ENCODE assay signal across 1 cellular context in genomic region chr17:53818894-53819293, GRCh38.
TF ChIP-seq lines count a peak whose summit lies in the region.

No MANE protein-coding gene starts in this region.

TF ChIP-seq in SK-N-SH treated with all-trans-retinoic acid at 6 μM for 48 hours, 23 proteins besides CTCF, POLR2A, EP300 and RAD21 (continued from another document):
- TF ChIP-seq TSHZ2 (CRISPR knock-in tag; IDR thresholded peaks at IDR 0.05): no peak
- no peak for TF ChIP-seq OSR1 (CRISPR knock-in tag; IDR thresholded peaks at IDR 0.05)
- no peak for TF ChIP-seq ESRRG (CRISPR knock-in tag; IDR thresholded peaks at IDR 0.05)
- TF ChIP-seq GLIS3 (CRISPR knock-in tag; IDR thresholded peaks at IDR 0.05): no peak
- TF ChIP-seq TCF4 (CRISPR knock-in tag; IDR thresholded peaks at IDR 0.05; ENCODE audit: borderline replicate concordance): no peak
- no peak for TF ChIP-seq CSDC2 (CRISPR knock-in tag; IDR thresholded peaks at IDR 0.05)
- TF ChIP-seq ZFP30 (CRISPR knock-in tag; IDR thresholded peaks at IDR 0.05): no peak
- no peak for TF ChIP-seq BACH2 (CRISPR knock-in tag; IDR thresholded peaks at IDR 0.05; ENCODE audit: borderline replicate concordance)
- TF ChIP-seq, protein P1, sequence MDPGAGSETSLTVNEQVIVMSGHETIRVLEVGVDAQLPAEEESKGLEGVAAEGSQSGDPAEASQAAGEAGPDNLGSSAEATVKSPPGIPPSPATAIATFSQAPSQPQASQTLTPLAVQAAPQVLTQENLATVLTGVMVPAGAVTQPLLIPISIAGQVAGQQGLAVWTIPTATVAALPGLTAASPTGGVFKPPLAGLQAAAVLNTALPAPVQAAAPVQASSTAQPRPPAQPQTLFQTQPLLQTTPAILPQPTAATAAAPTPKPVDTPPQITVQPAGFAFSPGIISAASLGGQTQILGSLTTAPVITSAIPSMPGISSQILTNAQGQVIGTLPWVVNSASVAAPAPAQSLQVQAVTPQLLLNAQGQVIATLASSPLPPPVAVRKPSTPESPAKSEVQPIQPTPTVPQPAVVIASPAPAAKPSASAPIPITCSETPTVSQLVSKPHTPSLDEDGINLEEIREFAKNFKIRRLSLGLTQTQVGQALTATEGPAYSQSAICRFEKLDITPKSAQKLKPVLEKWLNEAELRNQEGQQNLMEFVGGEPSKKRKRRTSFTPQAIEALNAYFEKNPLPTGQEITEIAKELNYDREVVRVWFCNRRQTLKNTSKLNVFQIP (CRISPR knock-in tag; IDR thresholded peaks at IDR 0.05; ENCODE audit: borderline replicate concordance, low read depth): no peak
- no peak for TF ChIP-seq ZC3H10 (CRISPR knock-in tag; IDR thresholded peaks at IDR 0.05)
- no peak for TF ChIP-seq CSRNP3 (CRISPR knock-in tag; IDR thresholded peaks at IDR 0.05)
- no peak for TF ChIP-seq RARB (CRISPR knock-in tag; IDR thresholded peaks at IDR 0.05)
- no peak for TF ChIP-seq ZNF70 (CRISPR knock-in tag; IDR thresholded peaks at IDR 0.05)
- no peak for TF ChIP-seq ARNTL (CRISPR knock-in tag; IDR thresholded peaks at IDR 0.05; ENCODE audit: borderline replicate concordance, low read depth)
- no peak for TF ChIP-seq PATZ1 (CRISPR knock-in tag; IDR thresholded peaks at IDR 0.05; ENCODE audit: borderline replicate concordance)
- TF ChIP-seq ZNF565 (CRISPR knock-in tag; conservative IDR thresholded peaks at IDR 0.05; ENCODE audit: low read depth): no peak
- no peak for TF ChIP-seq ISL1 (CRISPR knock-in tag; IDR thresholded peaks at IDR 0.05)
